Comparison of ENCODE assay signal across 1 cellular context in the genomic region with DNA sequence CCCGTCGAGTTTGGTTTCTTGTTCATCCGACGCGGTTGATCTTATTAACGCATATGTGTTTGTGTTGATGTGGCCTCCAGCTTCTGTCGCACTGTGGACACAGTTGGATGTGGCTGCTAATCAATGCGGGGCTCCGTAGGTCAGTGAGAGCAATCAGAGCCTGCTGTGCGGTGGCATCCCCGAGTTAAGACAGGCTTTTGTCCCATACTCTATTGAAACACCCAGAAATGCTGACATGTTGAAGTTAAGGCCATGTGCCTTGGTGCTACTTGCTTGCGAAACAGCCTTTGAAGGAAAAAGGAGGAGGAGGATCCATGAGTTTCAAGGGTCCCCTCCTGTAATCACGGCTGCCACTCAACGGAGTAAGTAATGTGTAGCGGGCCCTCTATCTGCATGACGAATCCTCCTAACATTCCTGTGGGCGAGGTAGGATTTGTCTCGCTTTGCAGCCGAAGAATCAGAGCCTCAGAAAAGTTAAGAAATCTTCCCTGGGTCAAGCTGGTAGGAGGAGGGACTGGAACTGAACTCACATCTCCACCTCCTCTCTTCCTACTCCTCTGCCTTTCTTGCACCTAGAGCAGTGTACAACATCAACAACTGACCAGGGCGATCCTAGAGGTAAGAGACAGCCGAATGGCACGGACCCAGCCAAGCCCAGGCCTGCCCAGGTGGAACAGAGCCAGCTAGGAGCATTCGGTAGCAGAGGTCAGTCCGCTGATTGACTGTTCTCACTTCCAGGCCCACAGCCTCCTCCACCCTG.
TF ChIP-seq lines count a peak whose summit lies in the region.

No MANE protein-coding gene starts in this region.

TF ChIP-seq in HepG2, 621 proteins besides CTCF, POLR2A, EP300 and RAD21 (continued from another document):
- TF ChIP-seq TBX2 (CRISPR knock-in tag; IDR thresholded peaks at IDR 0.05; ENCODE audit: borderline replicate concordance) = no peak
- TF ChIP-seq, protein P1, sequence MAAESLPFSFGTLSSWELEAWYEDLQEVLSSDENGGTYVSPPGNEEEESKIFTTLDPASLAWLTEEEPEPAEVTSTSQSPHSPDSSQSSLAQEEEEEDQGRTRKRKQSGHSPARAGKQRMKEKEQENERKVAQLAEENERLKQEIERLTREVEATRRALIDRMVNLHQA (CRISPR knock-in tag; IDR thresholded peaks at IDR 0.05) = no peak
